Comparison of ENCODE assay signal across 9 cellular contexts in genomic region chr11:45900916-45901617, GRCh38. TPM values are rescaled to one million over a fixed set of nuclear protein-coding genes. Genes with fewer than 3 reads are reported as not detected.
DNase-seq lines count a peak whose midpoint lies in the region; ATAC-seq and TF ChIP-seq lines count a peak whose summit lies in the region.
"Had no signal": no experiment of that assay in that cellular context is flagged by ENCODE, and none has a peak within 500 bp of the region (broad histone marks: within the 10 kb centered on the region; RNA-seq: fewer than 3 reads in every experiment).

No MANE protein-coding gene starts in this region.

- no peaks in the 10 kb centered on the region for H3K9me3 ChIP-seq in CD8-positive, alpha-beta memory T cell (ENCODE audit: low read length)
- H3K9me3 ChIP-seq in gastroesophageal sphincter (no peaks in the 10 kb centered on the region), parathyroid adenoma (ENCODE audit: control insufficient read depth, low read length) (no peaks in the 10 kb centered on the region)

- ATAC-seq in gastroesophageal sphincter (no peak), GM18907 (IDR thresholded peaks at IDR 0.05; ENCODE audit: unreplicated experiment) (no peak)

- POLR2A ChIA-PET in CD8-positive, alpha-beta memory T cell (lab: Charles Lee): interaction anchor here (1.2 kb wide), 1 partner anchor 15 kb away, joined by 3 read pairs; no protein-coding TSS in a partner anchor

- peak overlapping the region; percentile 82 for H3K4me2 ChIP-seq in parathyroid adenoma (ENCODE audit: low read length)

- no peak overlapping the region for H2AFZ ChIP-seq in parathyroid adenoma

- no peaks in the 10 kb centered on the region for H3K36me3 ChIP-seq in CD8-positive, alpha-beta memory T cell (ENCODE audit: insufficient read depth, low read length)
- peaks cover 0 to 38% of the 10 kb centered on the region in 2 donors for H3K36me3 ChIP-seq in gastroesophageal sphincter
- no peaks in the 10 kb centered on the region for H3K36me3 ChIP-seq in parathyroid adenoma (ENCODE audit: control insufficient read depth, insufficient read depth, low read length)

- no peak for DNase-seq in CD8-positive, alpha-beta memory T cell
- no peak for DNase-seq in DMS53 (lab: John Stamatoyannopoulos, UW)
- DNase-seq in NCI-H1694 (lab: John Stamatoyannopoulos, UW): no peak
- no peak for DNase-seq in SKM-1 treated with dmso at 0.1 percent for 144 hours (lab: John Stamatoyannopoulos, UW; ENCODE audit: unreplicated experiment)
- DNase-seq: stimulated activated CD4-positive, alpha-beta T cell treated with anti-CD3 and anti-CD28 coated beads, Interleukin-4, amount 100 ng/mL, for 4 hours had no signal

- H3K4me3 Mint-ChIP-seq in CD8-positive, alpha-beta memory T cell: peak overlapping the region; percentile 54 to 87 (median 63)

- no peak overlapping the region for H3K4me3 ChIP-seq in CD8-positive, alpha-beta memory T cell (ENCODE audit: low read length)
- peak overlapping the region; percentile 37 to 72 for H3K4me3 ChIP-seq in gastroesophageal sphincter
- H3K4me3 ChIP-seq in parathyroid adenoma (ENCODE audit: low read depth, low read length): peak overlapping the region; percentile 49

- no peak for TF ChIP-seq POLR2A in gastroesophageal sphincter (IDR thresholded peaks at IDR 0.05)

- TF ChIP-seq CTCF in VCaP (conservative IDR thresholded peaks at IDR 0.05): no peak
- no peak for TF ChIP-seq CTCF in gastroesophageal sphincter (IDR thresholded peaks at IDR 0.05)
- no peak for TF ChIP-seq CTCF in parathyroid adenoma (IDR thresholded peaks at IDR 0.05)

- H3K27ac Mint-ChIP-seq in CD8-positive, alpha-beta memory T cell: no peak overlapping the region

- H3K4me1 ChIP-seq in CD8-positive, alpha-beta memory T cell (ENCODE audit: insufficient read depth, low read length): peaks cover 9% of the 10 kb centered on the region
- H3K4me1 ChIP-seq in gastroesophageal sphincter (peaks cover 0 to 28% (median 15%) of the 10 kb centered on the region in 3 donors), parathyroid adenoma (peaks cover 23% of the 10 kb centered on the region)

- H3K27me3 Mint-ChIP-seq in CD8-positive, alpha-beta memory T cell: peaks cover 10 to 25% of the 10 kb centered on the region in 2 donors

- TF ChIP-seq EP300 in gastroesophageal sphincter (IDR thresholded peaks at IDR 0.05): no peak

- peaks cover 5% of the 10 kb centered on the region for H3K79me2 ChIP-seq in parathyroid adenoma

- H3K9ac ChIP-seq in parathyroid adenoma: no peak overlapping the region

- H3K27me3 ChIP-seq in CD8-positive, alpha-beta memory T cell (ENCODE audit: insufficient read depth, low read length, poor library complexity, severe bottlenecking): peaks cover 22% of the 10 kb centered on the region
- peaks cover 6% of the 10 kb centered on the region for H3K27me3 ChIP-seq in gastroesophageal sphincter
- H3K27me3 ChIP-seq in parathyroid adenoma (ENCODE audit: control insufficient read depth, insufficient read depth, low read length): no peaks in the 10 kb centered on the region

- peaks cover 0 to 20% (median 3%) of the 10 kb centered on the region in 3 donors for H3K4me1 Mint-ChIP-seq in CD8-positive, alpha-beta memory T cell

- CTCF ChIA-PET in CD8-positive, alpha-beta memory T cell (lab: Charles Lee): interaction anchor here (0.8 kb wide), 1 partner anchor 64 kb away, joined by 3 read pairs; no protein-coding TSS in a partner anchor

- H3K36me3 Mint-ChIP-seq in CD8-positive, alpha-beta memory T cell: no peaks in the 10 kb centered on the region

- H3K9me3 Mint-ChIP-seq in CD8-positive, alpha-beta memory T cell: no peaks in the 10 kb centered on the region

- 9% methylated on average over 8 of the region's 8 CpGs; no CpG with 5 or more reads in 1 of the 2 donors for WGBS in gastroesophageal sphincter (ENCODE audit: low coverage in 1 of 2), 2 donors

- H3K27ac ChIP-seq in CD8-positive, alpha-beta memory T cell (ENCODE audit: low read depth, low read length): no peak overlapping the region
- peak overlapping the region; percentile 77; the same call in 1 of the 2 replicates for H3K27ac ChIP-seq in VCaP
- peak overlapping the region in 3 of 4 donors; percentile 64 to 78 (median 77) for H3K27ac ChIP-seq in gastroesophageal sphincter
- H3K27ac ChIP-seq in parathyroid adenoma: no peak overlapping the region

RNA-seq across cellular contexts. Expression of gene FREY1, which starts 6.0 kb away (rescaled TPM):
- 1 to 10 TPM; 1.1 to 2.0 TPM for total RNA-seq in CD8-positive, alpha-beta memory T cell
- 0.43 TPM for polyA plus RNA-seq in CD8-positive, alpha-beta memory T cell
- total RNA-seq in gastroesophageal sphincter: 1 to 10 TPM in 1 of 4 donors, under 1 TPM in 1, not detected in 2; 0.54 to 2.3 TPM

RNA-seq across cellular contexts. Expression of gene MAPK8IP1, which starts 15.6 kb away (rescaled TPM):
- total RNA-seq in CD8-positive, alpha-beta memory T cell: 1 to 10 TPM in 1 of 2 experiments, under 1 TPM in 1; 0.98 to 1.1 TPM
- 0.23 TPM for polyA plus RNA-seq in CD8-positive, alpha-beta memory T cell
- total RNA-seq in gastroesophageal sphincter: 10 to 100 TPM in 3 of 4 donors, 1 to 10 TPM in 1; 9.8 to 17.5 (median 13.8) TPM

RNA-seq across cellular contexts. Expression of gene PEX16, which starts 16.6 kb away (rescaled TPM):
- 10 to 100 TPM; 35.1 to 43.2 TPM for total RNA-seq in CD8-positive, alpha-beta memory T cell
- 63.4 TPM for polyA plus RNA-seq in CD8-positive, alpha-beta memory T cell
- total RNA-seq in gastroesophageal sphincter: 10 to 100 TPM; 20.0 to 26.7 (median 21.3) TPM

RNA-seq across cellular contexts. Expression of gene LARGE2, which starts 21.4 kb away (rescaled TPM):
- total RNA-seq in CD8-positive, alpha-beta memory T cell: 1 to 10 TPM; 2.6 to 3.2 TPM
- 14.4 TPM for polyA plus RNA-seq in CD8-positive, alpha-beta memory T cell
- total RNA-seq in gastroesophageal sphincter: 1 to 10 TPM in 1 of 4 donors, not detected in 3; 2.5 TPM

RNA-seq across cellular contexts. Expression of gene CRY2, which starts 53.8 kb away (rescaled TPM):
- total RNA-seq in CD8-positive, alpha-beta memory T cell: 10 to 100 TPM; 16.6 to 17.8 TPM
- 27.1 TPM for polyA plus RNA-seq in CD8-positive, alpha-beta memory T cell
- 10 to 100 TPM; 38.8 to 82.0 (median 47.7) TPM for total RNA-seq in gastroesophageal sphincter

Comparison
In these comparisons a context has a peak if more than half of its experiments do, and no peak if none do; other contexts are left out.
1. H3K27ac ChIP-seq: peak in VCaP (single experiment) and gastroesophageal sphincter (3 of 4); none in CD8-positive, alpha-beta memory T cell (single experiment) and parathyroid adenoma (single experiment).
2. RNA of gene MAPK8IP1, which starts 15.6 kb away (total RNA-seq): 9.8 to 17.5 TPM in gastroesophageal sphincter; 0.98 to 1.1 TPM in CD8-positive, alpha-beta memory T cell; every median in the first group is over 4 times any median in the second.